25 cellular contexts compared by ENCODE assay signal in genomic region chr5:95057610-95058009, GRCh38.
"Had no signal": no experiment of that assay in that cellular context is flagged by ENCODE, and none has a peak within 500 bp of the region (broad histone marks: within the 10 kb centered on the region; RNA-seq: fewer than 3 reads in every experiment).

No MANE protein-coding gene starts in this region.

- FAIRE-seq: astrocyte, endometrium, pancreas had no signal

- H3K4me1 ChIP-seq: breast epithelium, pancreas, upper lobe of right lung had no signal

- DNase-seq: activated CD8-positive, alpha-beta memory T cell treated with anti-CD3 and anti-CD28 coated beads for 24 hours; activated CD8-positive, alpha-beta memory T cell treated with anti-CD3 and anti-CD28 coated beads, Interleukin-2, amount 50 U/mL, for 48 hours; activated effector memory CD4-positive, alpha-beta T cell treated with anti-CD3 and anti-CD28 coated beads, Interleukin-2, amount 50 U/mL, for 16 hours; activated naive CD4-positive, alpha-beta T cell treated with anti-CD3 and anti-CD28 coated beads, Interleukin-2, amount 50 U/mL, for 16 hours; activated T-cell treated with anti-CD3 and anti-CD28 coated beads, Interleukin-2, amount 50 U/mL, for 48 hours; erythroblast; foreskin melanocyte; glutamatergic neuron; hypothalamus; islet precursor cell; lower lobe of right lung; natural killer cell; pancreas; stimulated activated CD4-positive, alpha-beta T cell treated with anti-CD3 and anti-CD28 coated beads, Interleukin-4, amount 100 ng/mL, for 4 hours; upper lobe of right lung had no signal

- H3K27me3 ChIP-seq: breast epithelium, neutrophil, pancreas, upper lobe of right lung had no signal

- H3K4me3 ChIP-seq: breast epithelium, coronary artery, lower lobe of right lung, pancreas, smooth muscle cell, thoracic aorta, upper lobe of right lung had no signal

- H3K9me3 ChIP-seq: breast epithelium, lower lobe of right lung, neutrophil, pancreas, thoracic aorta, upper lobe of right lung had no signal

- H3K27ac ChIP-seq: breast epithelium, coronary artery, lower lobe of right lung, neutrophil, pancreas, thoracic aorta, upper lobe of right lung had no signal

- ATAC-seq: activated CD4-positive, CD25-positive, alpha-beta regulatory T cell treated with anti-CD3 and anti-CD28 coated beads, Interleukin-2, amount 50 U/mL, for 24 hours; lower lobe of right lung; natural killer cell; pancreas; sciatic nerve; stimulated activated memory B cell treated with anti-CD40 and anti-IgM and Interleukin-4, amounts not matched to agents 10 μg/mL and 1 μg/mL and 100 μg/mL, for 72 hours; upper lobe of right lung had no signal

- H3K36me3 ChIP-seq: breast epithelium, lower lobe of right lung, neutrophil, pancreas, thoracic aorta, upper lobe of right lung had no signal
